In the genomic region with DNA sequence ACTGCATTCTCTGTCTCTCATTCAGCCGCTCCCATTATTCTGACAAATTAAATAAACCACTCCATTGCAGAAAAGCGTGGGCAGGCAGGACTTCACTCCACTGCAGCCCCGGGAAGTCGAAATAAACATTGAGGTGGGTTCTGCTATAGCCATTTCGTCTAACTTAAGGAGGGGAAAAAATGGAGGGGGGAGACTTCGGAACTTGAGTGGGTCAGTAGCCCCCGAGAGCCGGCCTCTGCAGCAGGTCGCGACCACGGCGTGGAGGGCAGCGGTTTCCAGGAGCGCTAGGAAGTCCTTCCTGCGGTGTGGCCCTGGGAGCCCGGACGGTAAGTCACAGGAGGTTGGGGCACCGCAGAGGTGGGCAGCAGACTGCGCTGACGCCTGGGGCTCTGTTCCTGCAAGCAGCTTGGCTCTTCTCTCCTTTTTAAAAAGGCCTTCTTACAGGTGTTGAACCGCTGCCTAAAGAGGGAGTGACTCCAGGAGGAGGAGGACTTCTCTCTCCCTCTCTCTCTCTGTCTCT, we compare ENCODE assay signal across 17 cellular contexts.
"Had no signal": no experiment of that assay in that cellular context is flagged by ENCODE, and none has a peak within 500 bp of the region (broad histone marks: within the 10 kb centered on the region; RNA-seq: fewer than 3 reads in every experiment).

No MANE protein-coding gene starts in this region.

- ATAC-seq: body of pancreas; effector memory CD8-positive, alpha-beta T cell; sciatic nerve; stimulated activated naive B cell treated with anti-CD40 and anti-IgM and Interleukin-4, amounts not matched to agents 10 μg/mL and 1 μg/mL and 100 μg/mL, for 72 hours had no signal

- H3K27ac ChIP-seq: body of pancreas, prostate gland, spleen had no signal

- H3K4me3 Mint-ChIP-seq: dendritic cell treated with granulocyte-macrophage colony-stimulating factor and Interleukin-4, amounts not matched to agents 40 ng/mL and 50 ng/mL, for 4 days; effector memory CD8-positive, alpha-beta T cell; stimulated activated naive B cell treated with anti-CD40 and anti-IgM and Interleukin-4, amounts not matched to agents 10 μg/mL and 1 μg/mL and 100 μg/mL, for 72 hours had no signal

- H3K36me3 ChIP-seq: prostate gland, spleen had no signal

- H3K4me1 ChIP-seq: body of pancreas, prostate gland, spleen had no signal

- H3K9me3 ChIP-seq: body of pancreas, prostate gland, spleen had no signal

- H3K4me3 ChIP-seq: body of pancreas, prostate gland, spleen had no signal

- H3K27ac Mint-ChIP-seq: activated T-helper 2 cell treated with anti-CD3 and anti-CD28 coated beads, Interferon-gamma antibody, Interleukin-2, Interleukin-4, amounts not matched to agents 10 μg/mL and 5 μg/mL and 100 μg/mL, durations not matched to agents 14 hours and 24 hours and 36 hours; dendritic cell treated with granulocyte-macrophage colony-stimulating factor and Interleukin-4, amounts not matched to agents 40 ng/mL and 50 ng/mL, for 4 days; effector memory CD8-positive, alpha-beta T cell; stimulated activated naive B cell treated with anti-CD40 and anti-IgM and Interleukin-4, amounts not matched to agents 10 μg/mL and 1 μg/mL and 100 μg/mL, for 72 hours had no signal

- H3K36me3 Mint-ChIP-seq: stimulated activated naive B cell treated with anti-CD40 and anti-IgM and Interleukin-4, amounts not matched to agents 10 μg/mL and 1 μg/mL and 100 μg/mL, for 72 hours had no signal

- DNase-seq: activated CD4-positive, alpha-beta T cell treated with anti-CD3 and anti-CD28 coated beads, Interleukin-2, amount 50 U/mL, for 1 hour; activated naive CD4-positive, alpha-beta T cell treated with anti-CD3 and anti-CD28 coated beads, Interleukin-2, amount 50 U/mL, for 16 hours; activated T-cell treated with anti-CD3 and anti-CD28 coated beads for 4 hours; body of pancreas; cerebellar nuclear complex; effector memory CD8-positive, alpha-beta T cell; hippocampal formation; nucleus accumbens; spleen; stimulated activated CD4-positive, alpha-beta T cell treated with anti-CD3 and anti-CD28 coated beads, Interleukin-1b, Interleukin-23, amount 100 ng/mL, for 48 hours; stimulated activated naive B cell treated with anti-CD40 and anti-IgM and Interleukin-4, amounts not matched to agents 10 μg/mL and 1 μg/mL and 100 μg/mL, for 72 hours; T-helper 2 cell; trophoblast cell had no signal

- H3K4me1 Mint-ChIP-seq: stimulated activated naive B cell treated with anti-CD40 and anti-IgM and Interleukin-4, amounts not matched to agents 10 μg/mL and 1 μg/mL and 100 μg/mL, for 72 hours had no signal
